Comparison of ENCODE assay signal across 20 cellular contexts in genomic region chr2:46422717-46423394, GRCh38. TPM values are rescaled to one million over a fixed set of nuclear protein-coding genes. Genes with fewer than 3 reads are reported as not detected.
"Had no signal": no experiment of that assay in that cellular context is flagged by ENCODE, and none has a peak within 500 bp of the region (broad histone marks: within the 10 kb centered on the region; RNA-seq: fewer than 3 reads in every experiment).

No MANE protein-coding gene starts in this region.

- H3K36me3 ChIP-seq: brain microvascular endothelial cell, esophagus muscularis mucosa, right atrium auricular region, thyroid gland, vagina had no signal

- H3K4me3 ChIP-seq: esophagus muscularis mucosa, right atrium auricular region, thyroid gland, vagina had no signal

- ATAC-seq: activated CD8-positive, alpha-beta T cell treated with anti-CD3 and anti-CD28 coated beads, Interleukin-2, amount 10 ng/mL, durations not matched to agents 7 days and 5 days; activated T-cell treated with anti-CD3 and anti-CD28 coated beads, Interleukin-2, amount 50 U/mL, for 72 hours; natural killer cell treated with Interleukin-12 subunit alpha and Interleukin-12 subunit beta and Interleukin-15 and Interleukin-18, amount 100 ng/mL, for 72 hours had no signal

- DNase-seq: activated B cell treated with CpG ODN at 0.5 μM for 24 hours; activated CD4-positive, alpha-beta T cell treated with anti-CD3 and anti-CD28 coated beads, Interleukin-2, amount 10 ng/mL, durations not matched to agents 24 days and 14 days; activated CD8-positive, alpha-beta memory T cell treated with anti-CD3 and anti-CD28 coated beads, Interleukin-2, amount 50 U/mL, for 4 hours; activated CD8-positive, alpha-beta T cell treated with anti-CD3 and anti-CD28 coated beads, Interleukin-2, amount 10 ng/mL, durations not matched to agents 7 days and 5 days; activated gamma-delta T cell treated with Interleukin-2 at 50 U/mL for 16 hours; activated T-cell treated with anti-CD3 and anti-CD28 coated beads, Interleukin-2, amount 50 U/mL, for 72 hours; anterior cingulate cortex; brain microvascular endothelial cell; cortex of kidney; effector CD4-positive, alpha-beta T cell; foreskin melanocyte; mesendoderm; thyroid gland had no signal

- H3K9me3 ChIP-seq: thyroid gland, vagina had no signal

- H3K4me1 ChIP-seq: esophagus muscularis mucosa, right atrium auricular region, thyroid gland, vagina had no signal

- H3K27ac ChIP-seq: brain microvascular endothelial cell, esophagus muscularis mucosa, right atrium auricular region, thyroid gland, vagina had no signal

- H3K27me3 ChIP-seq: brain microvascular endothelial cell, esophagus muscularis mucosa, right atrium auricular region, thyroid gland, vagina had no signal

RNA-seq across cellular contexts. Expression of gene TMEM247, which starts 56.5 kb away (rescaled TPM):
- total RNA-seq: activated B cell treated with CpG ODN at 0.5 μM for 24 hours; activated CD4-positive, alpha-beta T cell treated with anti-CD3 and anti-CD28 coated beads, Interleukin-2, amount 10 ng/mL, durations not matched to agents 24 days and 14 days; activated CD8-positive, alpha-beta T cell treated with anti-CD3 and anti-CD28 coated beads, Interleukin-2, amount 10 ng/mL, durations not matched to agents 7 days and 5 days; activated T-cell treated with anti-CD3 and anti-CD28 coated beads, Interleukin-2, amount 50 U/mL, for 72 hours; esophagus muscularis mucosa; kidney epithelial cell; lower leg skin; natural killer cell treated with Interleukin-12 subunit alpha and Interleukin-12 subunit beta and Interleukin-15 and Interleukin-18, amount 100 ng/mL, for 72 hours; posterior vena cava; right atrium auricular region; thyroid gland; vagina had no signal
